Comparison of ENCODE assay signal across 14 cellular contexts in the genomic region with DNA sequence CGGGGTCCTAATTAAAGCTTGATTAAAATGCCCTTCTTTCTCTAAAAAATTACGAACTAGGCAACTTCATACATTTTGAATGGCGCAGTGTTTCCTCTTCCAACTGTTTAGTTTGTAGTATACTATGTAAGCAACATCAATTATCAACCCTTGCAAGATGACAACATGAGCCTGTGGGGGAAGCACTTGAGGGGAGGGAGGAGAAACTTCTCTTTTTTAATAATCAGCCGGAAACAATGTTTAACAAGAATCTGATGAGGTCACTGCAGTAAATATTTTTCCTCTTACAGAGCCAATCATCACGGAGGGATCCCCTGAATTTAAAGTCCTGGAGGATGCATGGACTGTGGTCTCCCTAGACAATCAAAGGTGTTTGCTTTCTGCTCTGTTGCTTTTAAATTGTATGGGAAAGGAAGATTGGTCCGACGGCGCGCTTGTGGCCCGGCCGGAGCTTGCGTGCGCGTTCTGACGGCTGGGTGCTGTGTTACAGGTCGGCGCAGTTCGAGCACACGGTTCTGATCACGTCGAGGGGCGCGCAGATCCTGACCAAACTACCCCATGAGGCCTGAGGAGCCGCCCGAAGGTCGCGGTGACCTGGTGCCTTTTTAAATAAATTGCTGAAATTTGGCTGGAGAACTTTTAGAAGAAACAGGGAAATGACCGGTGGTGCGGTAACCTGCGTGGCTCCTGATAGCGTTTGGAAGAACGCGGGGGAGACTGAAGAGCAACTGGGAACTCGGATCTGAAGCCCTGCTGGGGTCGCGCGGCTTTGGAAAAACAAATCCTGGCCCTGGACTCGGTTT. TPM values are rescaled to one million over a fixed set of nuclear protein-coding genes. Genes with fewer than 3 reads are reported as not detected.
A peak's percentile ranks its signal among the peaks of the same experiment; 100 is the strongest.
DNase-seq lines count a peak whose midpoint lies in the region; ATAC-seq, FAIRE-seq and TF ChIP-seq lines count a peak whose summit lies in the region.
"Had no signal": no experiment of that assay in that cellular context is flagged by ENCODE, and none has a peak within 500 bp of the region (broad histone marks: within the 10 kb centered on the region; RNA-seq: fewer than 3 reads in every experiment).

No MANE protein-coding gene starts in this region.

- H3K9me3 ChIP-seq in HUES64 (ENCODE audit: insufficient read depth, low read depth, low read length), result no peaks in the 10 kb centered on the region
- no peaks in the 10 kb centered on the region for H3K9me3 ChIP-seq in astrocyte (ENCODE audit: insufficient read depth, low read depth, low read length)
- H3K9me3 ChIP-seq in neural progenitor cell (ENCODE audit: low read depth), result no peaks in the 10 kb centered on the region
- H3K9me3 ChIP-seq: colonic mucosa, tibial nerve had no signal

- H3K27me3 ChIP-seq in HUES64 (ENCODE audit: insufficient read depth, low read length), result peaks cover 100% of the 10 kb centered on the region
- peaks cover 54% of the 10 kb centered on the region for H3K27me3 ChIP-seq in astrocyte (ENCODE audit: insufficient read depth, low read length)
- H3K27me3 ChIP-seq in neural progenitor cell, result peaks cover 100% of the 10 kb centered on the region

- H4K20me1 ChIP-seq in astrocyte (ENCODE audit: insufficient read depth, low read length) (peaks cover 30% of the 10 kb centered on the region), neural progenitor cell (ENCODE audit: low read depth) (peaks cover 66% of the 10 kb centered on the region)

- H3K79me2 ChIP-seq in astrocyte (ENCODE audit: insufficient read depth, low read length) (no peaks in the 10 kb centered on the region), neural progenitor cell (ENCODE audit: low read depth) (no peaks in the 10 kb centered on the region)

- peaks cover 16% of the 10 kb centered on the region for H3K4me1 Mint-ChIP-seq in T-helper 2 cell treated with Interferon-gamma antibody and Interleukin-4, amounts not matched to agents 5 μg/mL and 100 μg/mL, for 36 hours (ENCODE audit: low read depth)
- H3K4me1 Mint-ChIP-seq in astrocyte (ENCODE audit: low read depth, unreplicated experiment) (no peaks in the 10 kb centered on the region), neural progenitor cell (peaks cover 30% of the 10 kb centered on the region)

- peaks cover 6% of the 10 kb centered on the region for H3K36me3 Mint-ChIP-seq in T-helper 2 cell treated with Interferon-gamma antibody and Interleukin-4, amounts not matched to agents 5 μg/mL and 100 μg/mL, for 36 hours (ENCODE audit: low read depth)
- H3K36me3 Mint-ChIP-seq in astrocyte (ENCODE audit: low read depth, unreplicated experiment), result peaks cover 10% of the 10 kb centered on the region
- peaks cover 3% of the 10 kb centered on the region for H3K36me3 Mint-ChIP-seq in neural progenitor cell

- H3K4me3 Mint-ChIP-seq in T-helper 2 cell treated with Interferon-gamma antibody and Interleukin-4, amounts not matched to agents 5 μg/mL and 100 μg/mL, for 36 hours, result peak overlapping the region; percentile 24
- H3K4me3 Mint-ChIP-seq in astrocyte (ENCODE audit: unreplicated experiment), result peak overlapping the region; percentile 12
- H3K4me3 Mint-ChIP-seq in neural progenitor cell, result peak overlapping the region; percentile 65
- H3K4me3 Mint-ChIP-seq: activated naive CD8-positive, alpha-beta T cell treated with anti-CD3 and anti-CD28 coated beads for 36 hours had no signal

- H3K4me3 ChIP-seq in HUES64 (ENCODE audit: low read length) (peak overlapping the region; percentile 19; the same call in 1 of the 2 replicates), astrocyte (ENCODE audit: insufficient read depth, low read depth, low read length) (no peak overlapping the region), neural progenitor cell (no peak overlapping the region)
- H3K4me3 ChIP-seq: colonic mucosa, tibial nerve had no signal

- TF ChIP-seq CTCF in astrocyte (IDR thresholded peaks at IDR 0.05; ENCODE audit: insufficient read depth, low read depth, low read length) (no peak), neural progenitor cell (IDR thresholded peaks at IDR 0.05) (no peak)

- 8% methylated on average over 37 of the region's 38 CpGs for WGBS in HUES64

- peaks cover 23% of the 10 kb centered on the region for H3F3A ChIP-seq in neural progenitor cell (ENCODE audit: low read depth)

- H3K4me2 ChIP-seq in astrocyte (ENCODE audit: low read length), result no peak overlapping the region
- H3K4me2 ChIP-seq in neural progenitor cell, result no peak overlapping the region

- DNase-seq in T-helper 2 cell treated with Interferon-gamma antibody and Interleukin-4, amounts not matched to agents 5 μg/mL and 100 μg/mL, for 36 hours (ENCODE audit: low spot score), result no peak
- no peak for DNase-seq in T-helper 2 cell
- no peak for DNase-seq in astrocyte (ENCODE audit: low read depth)
- DNase-seq in neural progenitor cell (ENCODE audit: low spot score), result peak; percentile 38
- no peak for DNase-seq in posterior vena cava (ENCODE audit: low spot score)
- DNase-seq: activated CD4-positive, alpha-beta T cell treated with anti-CD3 and anti-CD28 coated beads, Interleukin-2, amount 50 U/mL, for 48 hours; activated naive CD8-positive, alpha-beta T cell treated with anti-CD3 and anti-CD28 coated beads for 36 hours; colonic mucosa; DMS53; NCI-H187 treated with DMSO at 0.1 percent for 48 hours had no signal

- H3K36me3 ChIP-seq in HUES64 (ENCODE audit: insufficient read depth, low read length), result no peaks in the 10 kb centered on the region
- no peaks in the 10 kb centered on the region for H3K36me3 ChIP-seq in astrocyte (ENCODE audit: insufficient read depth, low read length)
- no peaks in the 10 kb centered on the region for H3K36me3 ChIP-seq in neural progenitor cell
- H3K36me3 ChIP-seq: colonic mucosa had no signal

- intact Hi-C loops in posterior vena cava (cut with DNase I), result no loop called here

- H3K27me3 Mint-ChIP-seq in T-helper 2 cell treated with Interferon-gamma antibody and Interleukin-4, amounts not matched to agents 5 μg/mL and 100 μg/mL, for 36 hours (ENCODE audit: low read depth), result peaks cover 90% of the 10 kb centered on the region
- H3K27me3 Mint-ChIP-seq in astrocyte (ENCODE audit: low read depth, unreplicated experiment), result peaks cover 79% of the 10 kb centered on the region
- H3K27me3 Mint-ChIP-seq in neural progenitor cell (ENCODE audit: insufficient read depth, low read depth), result peaks cover 70% of the 10 kb centered on the region

- no peak for ATAC-seq in GM21423 (IDR thresholded peaks at IDR 0.05; ENCODE audit: unreplicated experiment)
- no peak for ATAC-seq in HG02884 (IDR thresholded peaks at IDR 0.05; ENCODE audit: unreplicated experiment)

- peaks cover 5% of the 10 kb centered on the region for H3K9me3 Mint-ChIP-seq in T-helper 2 cell treated with Interferon-gamma antibody and Interleukin-4, amounts not matched to agents 5 μg/mL and 100 μg/mL, for 36 hours
- H3K9me3 Mint-ChIP-seq in astrocyte (ENCODE audit: unreplicated experiment) (peaks cover 27% of the 10 kb centered on the region), neural progenitor cell (peaks cover 3% of the 10 kb centered on the region)

- H3K27ac Mint-ChIP-seq in T-helper 2 cell treated with Interferon-gamma antibody and Interleukin-4, amounts not matched to agents 5 μg/mL and 100 μg/mL, for 36 hours, result no peak overlapping the region
- H3K27ac Mint-ChIP-seq in astrocyte (ENCODE audit: unreplicated experiment) (peak overlapping the region; percentile 66), neural progenitor cell (no peak overlapping the region)
- H3K27ac Mint-ChIP-seq: activated naive CD8-positive, alpha-beta T cell treated with anti-CD3 and anti-CD28 coated beads for 36 hours had no signal

- FAIRE-seq in astrocyte (lab: Jason Lieb, UNC), result no peak

- H2AFZ ChIP-seq in astrocyte (ENCODE audit: low read depth, low read length) (no peak overlapping the region), neural progenitor cell (replicated peaks) (no peak overlapping the region)

- H3K4me1 ChIP-seq in HUES64 (ENCODE audit: insufficient read depth, low read length), result peaks cover 25% of the 10 kb centered on the region
- peaks cover 6% of the 10 kb centered on the region for H3K4me1 ChIP-seq in astrocyte (ENCODE audit: insufficient read depth, low read length)
- peaks cover 7% of the 10 kb centered on the region for H3K4me1 ChIP-seq in neural progenitor cell

- no peak overlapping the region for H3K9ac ChIP-seq in HUES64 (ENCODE audit: low read depth, low read length)
- H3K9ac ChIP-seq in astrocyte (ENCODE audit: low read length), result no peak overlapping the region
- H3K9ac ChIP-seq in neural progenitor cell, result no peak overlapping the region

- no peak overlapping the region for H3K27ac ChIP-seq in HUES64 (ENCODE audit: low read depth, low read length)
- no peak overlapping the region for H3K27ac ChIP-seq in astrocyte (ENCODE audit: low read depth, low read length)
- H3K27ac ChIP-seq in neural progenitor cell, result no peak overlapping the region
- H3K27ac ChIP-seq: colonic mucosa, tibial nerve had no signal

RNA-seq across cellular contexts. Expression of a gene that starts 5.3 kb away (rescaled TPM):
- polyA plus RNA-seq in HUES64 (2013, experiment 1 of 2), result 2.3 TPM
- 1.6 TPM for polyA plus RNA-seq in HUES64 (2013, experiment 2 of 2)
- total RNA-seq in astrocyte, result 0.27 TPM in 1 of 2 replicates, not detected in the other
- not detected in 2 replicates for total RNA-seq in neural progenitor cell (ENCODE audit: low replicate concordance)
- total RNA-seq in posterior vena cava, result not detected

RNA-seq across cellular contexts. Expression of a gene that starts 22.7 kb away (rescaled TPM):
- 0.95 TPM for polyA plus RNA-seq in HUES64 (2013, experiment 1 of 2)
- polyA plus RNA-seq in HUES64 (2013, experiment 2 of 2), result 1.8 TPM
- 2.1 and 2.2 TPM in 2 replicates for total RNA-seq in astrocyte
- 0.19 TPM in 1 of 2 replicates, not detected in the other for total RNA-seq in neural progenitor cell (ENCODE audit: low replicate concordance)
- total RNA-seq in posterior vena cava, result not detected
- total RNA-seq: activated naive CD8-positive, alpha-beta T cell treated with anti-CD3 and anti-CD28 coated beads for 36 hours; colonic mucosa; tibial nerve had no signal

Comparison
In these comparisons a context has a peak if more than half of its experiments do, and no peak if none do; other contexts are left out.
1. H3K4me3 Mint-ChIP-seq: peak in every context shown above with its lines; median percentile 65 in neural progenitor cell; 24 in T-helper 2 cell treated with Interferon-gamma antibody and Interleukin-4, amounts not matched to agents 5 μg/mL and 100 μg/mL, for 36 hours; 12 in astrocyte.